Comparison of ENCODE assay signal across 18 cellular contexts in genomic region chr12:120999191-121000120, GRCh38. TPM values are rescaled to one million over a fixed set of nuclear protein-coding genes. Genes with fewer than 3 reads are reported as not detected.
DNase-seq lines count a peak whose midpoint lies in the region; ATAC-seq, FAIRE-seq and TF ChIP-seq lines count a peak whose summit lies in the region.
"Had no signal": no experiment of that assay in that cellular context is flagged by ENCODE, and none has a peak within 500 bp of the region (broad histone marks: within the 10 kb centered on the region; RNA-seq: fewer than 3 reads in every experiment).

No MANE protein-coding gene starts in this region.

- TF ChIP-seq CTCF in chondrocyte (IDR thresholded peaks at IDR 0.05) (no peak), HepG2 (CRISPR knock-in tag; IDR thresholded peaks at IDR 0.05) (no peak), CD14-positive monocyte (IDR thresholded peaks at IDR 0.05) (no peak)

- no peak for TF ChIP-seq RAD21 in HepG2 (CRISPR knock-in tag; IDR thresholded peaks at IDR 0.05)

- no peak overlapping the region for H3K27ac ChIP-seq in HepG2 (ENCODE audit: extremely low read length, insufficient read depth, low read length)
- H3K27ac ChIP-seq: coronary artery, esophagus muscularis mucosa, thoracic aorta had no signal

- POLR2A ChIA-PET in HepG2 (lab: Yijun Ruan, JAX) = interaction anchor here (1.2 to 6.7 kb wide), 3 partner anchors 20 to 26 kb away, joined by 4 to 114 read pairs (median 35); partner anchors contain the start of gene HNF1A

- H3K4me3 ChIP-seq in H7 (ENCODE audit: insufficient read depth, low read depth, low read length) (no peak overlapping the region; the same call in 1 of the 2 replicates), HepG2 (replicated peaks in 1 of 3; ENCODE audit: insufficient read depth in 1 of 3, low read depth in 2 of 3, low read length in 3 of 3) (no peak overlapping the region)
- H3K4me3 ChIP-seq: coronary artery, esophagus muscularis mucosa, thoracic aorta had no signal

- H3K9me3 ChIP-seq in HepG2 (ENCODE audit: low read length) = no peaks in the 10 kb centered on the region
- H3K9me3 ChIP-seq: esophagus muscularis mucosa, thoracic aorta had no signal

- no peaks in the 10 kb centered on the region for H3K79me2 ChIP-seq in HepG2 (ENCODE audit: insufficient read depth, low read length)

- WGBS in HepG2 (ENCODE audit: low lambda C conversion rate) = 97% methylated on average over 18 of the region's 23 CpGs

- BruUV-seq in HepG2 (replicated peaks; lab: Mats Ljungman, UMichigan) = no TSS peak

- H3K27me3 Mint-ChIP-seq in chondrocyte (ENCODE audit: low read depth) (peaks cover 13% of the 10 kb centered on the region), CD14-positive monocyte (ENCODE audit: low read depth in 3 of 3) (peaks cover 2 to 7% (median 4%) of the 10 kb centered on the region in 3 donors)

- H3K4me2 ChIP-seq in HepG2 (ENCODE audit: low read depth, low read length) = no peak overlapping the region

- TF ChIP-seq EP300 in HepG2 (IDR thresholded peaks at IDR 0.05; ENCODE audit: low read depth in 2 of 2, low read length in 2 of 2) = no peak
- TF ChIP-seq EP300 in HepG2 (CRISPR knock-in tag; IDR thresholded peaks at IDR 0.05; ENCODE audit: borderline replicate concordance) = no peak

- H3K36me3 Mint-ChIP-seq in chondrocyte (ENCODE audit: low read depth) (peaks cover 12% of the 10 kb centered on the region), CD14-positive monocyte (peaks cover 20 to 32% of the 10 kb centered on the region in 2 donors)

- peak in 1 of 2 experiments; percentile 32; a peak in 1 of 4 replicates for TF ChIP-seq POLR2A in HepG2 (IDR thresholded peaks at IDR 0.05; ENCODE audit: insufficient read depth in 1 of 2, low read depth in 2 of 2, low read length in 2 of 2)

- no peak overlapping the region for H3K4me3 Mint-ChIP-seq in chondrocyte (ENCODE audit: unreplicated experiment)
- H3K4me3 Mint-ChIP-seq in CD14-positive monocyte = no peak overlapping the region

- H3K4me1 ChIP-seq in HepG2 (ENCODE audit: insufficient read depth, low read length) = peaks cover 16% of the 10 kb centered on the region; the same call in 1 of the 2 replicates

- intact Hi-C loops in HepG2 (cut with micrococcal nuclease; ENCODE audit: unreplicated experiment) = no loop called here
- intact Hi-C loops in CD14-positive monocyte (cut with micrococcal nuclease) = loop anchor here in 1 of 2 donors (10.0 kb wide), 1 partner anchor 235 kb away; no protein-coding TSS in a partner anchor

- peaks cover 8% of the 10 kb centered on the region for H3K36me3 ChIP-seq in H7 (replicated peaks; ENCODE audit: control insufficient read depth, insufficient read depth, low read length)
- peaks cover 55 to 95% of the 10 kb centered on the region in 2 experiments for H3K36me3 ChIP-seq in HepG2 (replicated peaks in 1 of 2; ENCODE audit: control insufficient read depth in 1 of 2, insufficient read depth in 2 of 2, low read length in 2 of 2)

- no peaks in the 10 kb centered on the region for H3K27me3 ChIP-seq in H7 (ENCODE audit: control insufficient read depth, insufficient read depth, low read length)
- H3K27me3 ChIP-seq in HepG2 (ENCODE audit: control insufficient read depth in 1 of 2, insufficient read depth in 2 of 2, low read length in 2 of 2) = no peaks in the 10 kb centered on the region

- DNase-seq in AG08396 (ENCODE audit: low spot score) (peak; percentile 55), H7 (peak; percentile 97), chondrocyte (ENCODE audit: low spot score) (no peak), HepG2 (ENCODE audit: low spot score) (no peak), CD14-positive monocyte (ENCODE audit: low spot score) (no peak)
- no peak for DNase-seq in stimulated activated CD4-positive, alpha-beta T cell treated with anti-CD3 and anti-CD28 coated beads, Interleukin-4, amount 100 ng/mL, for 4 hours
- DNase-seq in central memory CD4-positive, alpha-beta T cell = no peak
- DNase-seq: activated CD4-positive, alpha-beta T cell treated with anti-CD3 and anti-CD28 coated beads for 4 hours; activated T-cell treated with anti-CD3 and anti-CD28 coated beads, Interleukin-2, amount 50 U/mL, for 48 hours; DMS53; mesenchymal stem cell; NCI-H1694 treated with DMSO at 0.1 percent for 48 hours had no signal

- FAIRE-seq in HepG2 (lab: Jason Lieb, UNC) = no peak

- H4K20me1 ChIP-seq in HepG2 (ENCODE audit: insufficient read depth, low read length) = no peaks in the 10 kb centered on the region

- peaks cover 17% of the 10 kb centered on the region for H3K4me1 Mint-ChIP-seq in chondrocyte (ENCODE audit: low read depth)
- peaks cover 1% of the 10 kb centered on the region for H3K4me1 Mint-ChIP-seq in CD14-positive monocyte

- H2AFZ ChIP-seq in HepG2 (ENCODE audit: low read length) = no peak overlapping the region

- in situ Hi-C loops in HepG2 (cut with HindIII; ENCODE audit: extremely low pct_ligation_motif_present, low pct_unique_long_range_greater_than_20kb) = no loop called here

- ATAC-seq in HepG2 = peak; percentile 4; the same call in 1 of the 3 replicates
- ATAC-seq in HG02642 (IDR thresholded peaks at IDR 0.05; ENCODE audit: poor library complexity, unreplicated experiment) = no peak

- peaks cover 7% of the 10 kb centered on the region for H3K9me3 Mint-ChIP-seq in chondrocyte (ENCODE audit: low read depth)
- H3K9me3 Mint-ChIP-seq in CD14-positive monocyte = peaks cover 0 to 6% (median 1%) of the 10 kb centered on the region in 7 donors

- H3K27ac Mint-ChIP-seq in chondrocyte (ENCODE audit: unreplicated experiment) (peak overlapping the region; percentile 49), CD14-positive monocyte (no peak overlapping the region)

- CTCF ChIA-PET in HepG2 (lab: Yijun Ruan, JAX; ENCODE audit: low intra/inter-chr PET ratio, low total read pairs) = no interaction called here

- no peak overlapping the region for H3K9ac ChIP-seq in HepG2 (ENCODE audit: insufficient read depth, low read depth, low read length)

RNA-seq across cellular contexts. Expression of gene C12orf43, which starts 16.8 kb away (rescaled TPM):
- total RNA-seq in H7 (2014; rRNA removed; shearing (Covaris generic)) = 11.8 and 15.0 TPM in 2 replicates
- total RNA-seq in chondrocyte (12.1 to 14.2 TPM (median 14.1 TPM) in 3 replicates), HepG2 (2016; rRNA removed; fragmentation: Illumina TruSeq; extraction: Trizol) (11.1 and 12.9 TPM in 2 replicates)
- 2.9 and 3.0 TPM in 2 replicates for total RNA-seq in HepG2 (2016; cell fraction: cytosol; rRNA removed; fragmentation: Illumina TruSeq; extraction: Trizol; ENCODE audit: low read depth)
- total RNA-seq in HepG2 (2016; cell fraction: insoluble cytoplasmic fraction; rRNA removed; fragmentation: Illumina TruSeq; extraction: Trizol) = 11.4 and 12.4 TPM in 2 replicates
- 6.7 and 7.4 TPM in 2 replicates for total RNA-seq in HepG2 (2016; cell fraction: membrane; rRNA removed; fragmentation: Illumina TruSeq; extraction: Trizol)
- total RNA-seq in HepG2 (2016; cell fraction: nucleus; rRNA removed; fragmentation: Illumina TruSeq; extraction: Trizol) = 6.3 and 8.5 TPM in 2 replicates
- polyA plus RNA-seq in HepG2 (2011; rRNA removed) (7.5 and 7.9 TPM in 2 replicates), CD14-positive monocyte (10 to 100 TPM in 1 of 2 donors, 1 to 10 TPM in 1; 9.6 to 10.9 TPM)
- 7.3 TPM in 2 replicates for polyA plus RNA-seq in HepG2 (2011; cell fraction: cytosol; rRNA removed)
- polyA plus RNA-seq in HepG2 (2011; cell fraction: nucleus; rRNA removed) = 5.4 and 5.7 TPM in 2 replicates
- polyA plus RNA-seq in HepG2 (2012) = 4.9 and 5.2 TPM in 2 replicates
- 2.1 and 2.4 TPM in 2 replicates for polyA plus RNA-seq in HepG2 (2016; cell fraction: cytosol; fragmentation: Illumina TruSeq; extraction: Trizol; ENCODE audit: low read depth)
- 15.7 and 18.4 TPM in 2 replicates for polyA plus RNA-seq in HepG2 (2016; cell fraction: insoluble cytoplasmic fraction; fragmentation: Illumina TruSeq; extraction: Trizol; ENCODE audit: low read depth)
- polyA plus RNA-seq in HepG2 (2016; cell fraction: membrane; fragmentation: Illumina TruSeq; extraction: Trizol; ENCODE audit: low read depth) = 4.8 and 5.4 TPM in 2 replicates
- polyA plus RNA-seq in HepG2 (2016; cell fraction: nucleus; fragmentation: Illumina TruSeq; extraction: Trizol; ENCODE audit: insufficient read depth, low read depth) = 11.1 and 11.5 TPM in 2 replicates
- polyA minus RNA-seq in HepG2 (2011; rRNA and poly(A)+ RNA removed; ENCODE audit: low replicate concordance) = 5.8 and 9.3 TPM in 2 replicates
- 3.1 and 3.3 TPM in 2 replicates for polyA minus RNA-seq in HepG2 (2011; cell fraction: cytosol; rRNA and poly(A)+ RNA removed)
- 8.5 and 12.4 TPM in 2 replicates for polyA minus RNA-seq in HepG2 (2011; cell fraction: nucleus; rRNA and poly(A)+ RNA removed)

RNA-seq across cellular contexts. Expression of gene HNF1A, which starts 21.1 kb away (rescaled TPM):
- not detected in 2 replicates for total RNA-seq in H7 (2014; rRNA removed; shearing (Covaris generic))
- not detected in 3 replicates for total RNA-seq in chondrocyte
- 27.0 and 34.7 TPM in 2 replicates for total RNA-seq in HepG2 (2016; rRNA removed; fragmentation: Illumina TruSeq; extraction: Trizol)
- total RNA-seq in HepG2 (2016; cell fraction: cytosol; rRNA removed; fragmentation: Illumina TruSeq; extraction: Trizol; ENCODE audit: low read depth) = 8.0 and 9.3 TPM in 2 replicates
- 23.4 and 36.7 TPM in 2 replicates for total RNA-seq in HepG2 (2016; cell fraction: insoluble cytoplasmic fraction; rRNA removed; fragmentation: Illumina TruSeq; extraction: Trizol)
- 19.4 and 20.4 TPM in 2 replicates for total RNA-seq in HepG2 (2016; cell fraction: membrane; rRNA removed; fragmentation: Illumina TruSeq; extraction: Trizol)
- total RNA-seq in HepG2 (2016; cell fraction: nucleus; rRNA removed; fragmentation: Illumina TruSeq; extraction: Trizol) = 29.9 and 31.7 TPM in 2 replicates
- 13.4 and 18.2 TPM in 2 replicates for polyA plus RNA-seq in HepG2 (2011; rRNA removed)
- 7.6 and 12.7 TPM in 2 replicates for polyA plus RNA-seq in HepG2 (2011; cell fraction: cytosol; rRNA removed)
- 41.8 and 43.1 TPM in 2 replicates for polyA plus RNA-seq in HepG2 (2011; cell fraction: nucleus; rRNA removed)
- polyA plus RNA-seq in HepG2 (2012) = 21.5 and 22.4 TPM in 2 replicates
- polyA plus RNA-seq in HepG2 (2016; cell fraction: cytosol; fragmentation: Illumina TruSeq; extraction: Trizol; ENCODE audit: low read depth) = 6.0 and 7.0 TPM in 2 replicates
- polyA plus RNA-seq in HepG2 (2016; cell fraction: insoluble cytoplasmic fraction; fragmentation: Illumina TruSeq; extraction: Trizol; ENCODE audit: low read depth) = 27.7 and 38.7 TPM in 2 replicates
- polyA plus RNA-seq in HepG2 (2016; cell fraction: membrane; fragmentation: Illumina TruSeq; extraction: Trizol; ENCODE audit: low read depth) = 13.6 and 14.7 TPM in 2 replicates
- 64.2 and 66.0 TPM in 2 replicates for polyA plus RNA-seq in HepG2 (2016; cell fraction: nucleus; fragmentation: Illumina TruSeq; extraction: Trizol; ENCODE audit: insufficient read depth, low read depth)
- 56.3 TPM in 1 of 2 replicates, not detected in the other for polyA minus RNA-seq in HepG2 (2011; rRNA and poly(A)+ RNA removed; ENCODE audit: low replicate concordance)
- 14.7 and 17.2 TPM in 2 replicates for polyA minus RNA-seq in HepG2 (2011; cell fraction: cytosol; rRNA and poly(A)+ RNA removed)
- 16.5 and 21.5 TPM in 2 replicates for polyA minus RNA-seq in HepG2 (2011; cell fraction: nucleus; rRNA and poly(A)+ RNA removed)
- polyA plus RNA-seq in CD14-positive monocyte = not detected
- total RNA-seq: esophagus muscularis mucosa, osteocyte had no signal
- polyA plus RNA-seq: BJ had no signal

RNA-seq across cellular contexts. Expression of gene OASL, which starts 39.6 kb away (rescaled TPM):
- total RNA-seq in H7 (2014; rRNA removed; shearing (Covaris generic)) = not detected in 2 replicates
- total RNA-seq in chondrocyte (not detected in 3 replicates), HepG2 (2016; rRNA removed; fragmentation: Illumina TruSeq; extraction: Trizol) (0.18 and 0.22 TPM in 2 replicates)
- total RNA-seq in HepG2 (2016; cell fraction: cytosol; rRNA removed; fragmentation: Illumina TruSeq; extraction: Trizol; ENCODE audit: low read depth) = 0.18 and 0.30 TPM in 2 replicates
- total RNA-seq in HepG2 (2016; cell fraction: insoluble cytoplasmic fraction; rRNA removed; fragmentation: Illumina TruSeq; extraction: Trizol) = 0.19 and 0.21 TPM in 2 replicates
- 0.15 and 0.31 TPM in 2 replicates for total RNA-seq in HepG2 (2016; cell fraction: membrane; rRNA removed; fragmentation: Illumina TruSeq; extraction: Trizol)
- not detected in 2 replicates for total RNA-seq in HepG2 (2016; cell fraction: nucleus; rRNA removed; fragmentation: Illumina TruSeq; extraction: Trizol)
- polyA plus RNA-seq in HepG2 (2011; rRNA removed) (0.09 and 0.11 TPM in 2 replicates), CD14-positive monocyte (10 to 100 TPM; 13.4 to 14.9 TPM)
- 0.05 and 0.09 TPM in 2 replicates for polyA plus RNA-seq in HepG2 (2011; cell fraction: cytosol; rRNA removed)
- polyA plus RNA-seq in HepG2 (2011; cell fraction: nucleus; rRNA removed) = not detected in 2 replicates
- 0.07 TPM in 1 of 2 replicates, not detected in the other for polyA plus RNA-seq in HepG2 (2012)
- 0.18 and 0.25 TPM in 2 replicates for polyA plus RNA-seq in HepG2 (2016; cell fraction: cytosol; fragmentation: Illumina TruSeq; extraction: Trizol; ENCODE audit: low read depth)
- 0.20 and 0.21 TPM in 2 replicates for polyA plus RNA-seq in HepG2 (2016; cell fraction: insoluble cytoplasmic fraction; fragmentation: Illumina TruSeq; extraction: Trizol; ENCODE audit: low read depth)
- polyA plus RNA-seq in HepG2 (2016; cell fraction: membrane; fragmentation: Illumina TruSeq; extraction: Trizol; ENCODE audit: low read depth) = 0.14 and 0.29 TPM in 2 replicates
- 0.37 TPM in 1 of 2 replicates, not detected in the other for polyA plus RNA-seq in HepG2 (2016; cell fraction: nucleus; fragmentation: Illumina TruSeq; extraction: Trizol; ENCODE audit: insufficient read depth, low read depth)
- 0.46 and 6.9 TPM in 2 replicates for polyA minus RNA-seq in HepG2 (2011; rRNA and poly(A)+ RNA removed; ENCODE audit: low replicate concordance)
- not detected in 2 replicates for polyA minus RNA-seq in HepG2 (2011; cell fraction: cytosol; rRNA and poly(A)+ RNA removed)
- not detected in 2 replicates for polyA minus RNA-seq in HepG2 (2011; cell fraction: nucleus; rRNA and poly(A)+ RNA removed)

Comparison
In these comparisons a context has a peak if more than half of its experiments do, and no peak if none do; other contexts are left out.
1. DNase-seq: peak in AG08396 (single experiment) and H7 (single experiment); none in chondrocyte (single experiment), HepG2 (single experiment), stimulated activated CD4-positive, alpha-beta T cell treated with anti-CD3 and anti-CD28 coated beads, Interleukin-4, amount 100 ng/mL, for 4 hours (0 of 2), CD14-positive monocyte (single experiment) and central memory CD4-positive, alpha-beta T cell (single experiment).